Comparison of ENCODE assay signal across 14 cellular contexts in the genomic region with DNA sequence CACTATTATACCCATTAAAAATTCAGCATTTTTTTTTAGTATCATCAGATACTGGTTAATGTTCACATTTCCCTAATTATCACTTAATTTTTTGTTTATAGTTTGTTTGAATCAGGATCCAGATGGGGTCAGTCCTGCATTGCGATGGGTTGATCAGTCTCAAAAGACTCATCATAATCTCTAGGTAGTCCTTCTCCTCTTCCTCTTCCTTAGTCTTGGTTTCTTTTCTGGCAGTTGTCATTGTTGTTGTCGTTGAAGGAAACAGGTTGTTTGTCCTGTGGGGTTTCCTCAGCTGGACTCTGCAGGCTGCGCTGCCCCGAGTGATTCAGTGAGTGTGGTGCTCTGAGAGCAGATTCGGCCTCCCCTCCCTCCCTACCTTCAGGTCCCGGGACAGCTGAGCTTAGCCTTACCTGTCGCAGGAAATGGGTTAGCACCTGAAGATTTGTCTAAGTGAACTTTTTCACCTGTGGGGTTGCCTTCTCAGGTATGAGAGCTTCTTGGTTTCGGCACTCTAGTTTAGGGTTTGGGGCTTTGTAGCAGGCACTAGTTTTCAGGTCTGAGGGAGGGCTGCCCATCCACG. TPM values are rescaled to one million over a fixed set of nuclear protein-coding genes. Genes with fewer than 3 reads are reported as not detected.
DNase-seq lines count a peak whose midpoint lies in the region; ATAC-seq and TF ChIP-seq lines count a peak whose summit lies in the region.
"Had no signal": no experiment of that assay in that cellular context is flagged by ENCODE, and none has a peak within 500 bp of the region (broad histone marks: within the 10 kb centered on the region; RNA-seq: fewer than 3 reads in every experiment).

No MANE protein-coding gene starts in this region.

- intact Hi-C loops in uterus (cut with DNase I; ENCODE audit: low total_unique reads): no loop called here

- H3K27ac ChIP-seq in esophagus (ENCODE audit: low read depth in 2 of 2, low read length in 1 of 2) (peak overlapping the region; percentile 19 to 84), rectal smooth muscle tissue (ENCODE audit: low read depth, low read length) (peak overlapping the region; percentile 49), uterus (peak overlapping the region; percentile 95 to 99)

- peaks cover 32% of the 10 kb centered on the region for H3K36me3 ChIP-seq in adipocyte (ENCODE audit: control insufficient read depth, insufficient read depth, low read length, severe bottlenecking)
- H3K36me3 ChIP-seq in esophagus (ENCODE audit: control insufficient read depth in 2 of 2, insufficient read depth in 2 of 2, low read length in 1 of 2): no peaks in the 10 kb centered on the region
- H3K36me3 ChIP-seq in rectal smooth muscle tissue (ENCODE audit: control insufficient read depth, insufficient read depth, low read length): no peaks in the 10 kb centered on the region
- no peaks in the 10 kb centered on the region for H3K36me3 ChIP-seq in uterus

- peaks cover 89% of the 10 kb centered on the region for H3K4me1 ChIP-seq in adipocyte (ENCODE audit: control insufficient read depth, insufficient read depth, low read length)
- peaks cover 14 to 55% of the 10 kb centered on the region in 2 donors for H3K4me1 ChIP-seq in esophagus (ENCODE audit: control insufficient read depth in 2 of 2, insufficient read depth in 2 of 2, low read length in 1 of 2)
- H3K4me1 ChIP-seq in rectal smooth muscle tissue (ENCODE audit: control insufficient read depth, insufficient read depth, low read length): peaks cover 72% of the 10 kb centered on the region
- H3K4me1 ChIP-seq in uterus: peaks cover 19 to 35% of the 10 kb centered on the region in 2 donors

- H3K4me3 ChIP-seq in adipocyte (ENCODE audit: low read length): no peak overlapping the region
- no peak overlapping the region for H3K4me3 ChIP-seq in esophagus (ENCODE audit: low read depth in 1 of 2, low read length in 2 of 2)
- no peak overlapping the region for H3K4me3 ChIP-seq in rectal smooth muscle tissue (ENCODE audit: low read length)
- H3K4me3 ChIP-seq in uterus: no peak overlapping the region

- DNase-seq in adipocyte (ENCODE audit: low read depth) (no peak), uterus (no peak)
- no peak for DNase-seq in effector CD8-positive, alpha-beta T cell (lab: John Stamatoyannopoulos, UW)
- DNase-seq: activated CD4-positive, CD25-positive, alpha-beta regulatory T cell treated with anti-CD3 and anti-CD28 coated beads, Interleukin-2, amount 50 U/mL, for 72 hours; activated CD8-positive, alpha-beta memory T cell treated with anti-CD3 and anti-CD28 coated beads, Interleukin-2, amount 10 ng/mL, durations not matched to agents 7 days and 5 days; DMS79; naive B cell; NCI-H1436 treated with DMSO at 0.1 percent for 48 hours; NCI-H345; stimulated activated naive CD8-positive, alpha-beta T cell treated with anti-CD3 and anti-CD28 coated beads, Interleukin-15, Interleukin-2, amounts not matched to agents 100 U/mL and 50 U/mL, for 24 hours had no signal

- H3K9ac ChIP-seq in adipocyte (ENCODE audit: low read length) (peak overlapping the region; percentile 7), rectal smooth muscle tissue (ENCODE audit: low read length) (no peak overlapping the region)

- ATAC-seq in GM18907 (IDR thresholded peaks at IDR 0.05; ENCODE audit: unreplicated experiment): no peak
- ATAC-seq in HG02759 (IDR thresholded peaks at IDR 0.05; ENCODE audit: unreplicated experiment): no peak
- ATAC-seq: activated CD8-positive, alpha-beta memory T cell treated with anti-CD3 and anti-CD28 coated beads, Interleukin-2, amount 10 ng/mL, durations not matched to agents 7 days and 5 days; stimulated activated naive CD8-positive, alpha-beta T cell treated with anti-CD3 and anti-CD28 coated beads, Interleukin-15, Interleukin-2, amounts not matched to agents 100 U/mL and 50 U/mL, for 24 hours had no signal

- WGBS in esophagus, 2 donors: 39 to 51% methylated on average over 9 of the region's 9 CpGs

- TF ChIP-seq POLR2A in uterus (IDR thresholded peaks at IDR 0.05): no peak

- H3K9me3 ChIP-seq in adipocyte (ENCODE audit: control insufficient read depth, low read length) (no peaks in the 10 kb centered on the region), esophagus (ENCODE audit: control insufficient read depth in 2 of 2, insufficient read depth in 1 of 2, low read depth in 1 of 2, low read length in 1 of 2) (no peaks in the 10 kb centered on the region), uterus (no peaks in the 10 kb centered on the region)

- no peak for TF ChIP-seq CTCF in uterus (IDR thresholded peaks at IDR 0.05)

- no peaks in the 10 kb centered on the region for H3K27me3 ChIP-seq in adipocyte (replicated peaks; ENCODE audit: control insufficient read depth, insufficient read depth, low read length)
- H3K27me3 ChIP-seq in esophagus (ENCODE audit: control insufficient read depth in 1 of 2, insufficient read depth in 2 of 2, low read length in 2 of 2): no peaks in the 10 kb centered on the region
- H3K27me3 ChIP-seq in rectal smooth muscle tissue (ENCODE audit: control insufficient read depth, insufficient read depth, low read length): no peaks in the 10 kb centered on the region
- H3K27me3 ChIP-seq in uterus: no peaks in the 10 kb centered on the region

RNA-seq across cellular contexts. Expression of a gene that starts 34.1 kb away (rescaled TPM):
- 10 to 100 TPM; 26.9 to 38.5 TPM for polyA plus RNA-seq in esophagus
- 100 to 1,000 TPM in 2 of 4 donors, 10 to 100 TPM in 2; 27.4 to 381 (median 78.4) TPM for total RNA-seq in uterus
